ENCODE assay signal across 2 cellular contexts in the genomic region with DNA sequence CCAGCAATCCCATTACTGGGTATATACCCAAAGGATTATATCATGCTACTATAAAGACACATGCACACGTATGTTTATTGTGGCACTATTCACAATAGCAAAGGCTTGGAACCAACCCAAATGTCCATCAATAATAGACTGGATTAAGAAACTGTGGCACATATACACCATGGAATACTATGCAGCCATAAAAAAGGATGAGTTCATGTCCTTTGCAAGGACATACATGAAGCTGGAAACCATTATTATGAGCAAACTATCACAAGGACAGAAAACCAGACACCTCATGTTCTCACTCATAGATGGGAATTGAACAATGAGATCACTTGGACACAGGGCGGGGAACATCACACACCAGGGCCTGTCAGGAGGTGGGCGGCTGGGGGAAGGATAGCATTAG.
DNase-seq lines count a peak whose midpoint lies in the region; ATAC-seq, FAIRE-seq and TF ChIP-seq lines count a peak whose summit lies in the region.
"Not testable (repeated sequence)": the region's sequence is repeated elsewhere in the genome, so short reads cannot be mapped to it uniquely, and the experiment has no call there.

No MANE protein-coding gene starts in this region.

- H3K27ac ChIP-seq in HEK293 (ENCODE audit: extremely low read depth, low read depth, low read length); K562 (ENCODE audit: extremely low read depth, low read depth, low read length): not testable (repeated sequence)

- H3K79me2 ChIP-seq in K562 (ENCODE audit: control insufficient read depth, insufficient read depth, low read length), result not testable (repeated sequence)

- H3K9ac ChIP-seq in K562 (ENCODE audit: insufficient read depth in 1 of 2, low read depth in 2 of 2, low read length in 2 of 2), result not testable (repeated sequence)

- H3K36me3 ChIP-seq in HEK293 (ENCODE audit: control insufficient read depth in 2 of 2, insufficient read depth in 1 of 2, low read length in 2 of 2); K562 (ENCODE audit: control insufficient read depth, insufficient read depth, low read length): not testable (repeated sequence)

- H2AFZ ChIP-seq in K562 (ENCODE audit: low read depth, low read length), result not testable (repeated sequence)

- H3K4me2 ChIP-seq in K562 (ENCODE audit: insufficient read depth, low read length), result not testable (repeated sequence)

- BruUV-seq in K562 (replicated peaks; lab: Mats Ljungman, UMichigan), result not testable (repeated sequence)

- TF ChIP-seq POLR2A in K562 (conservative IDR thresholded peaks at IDR 0.05), result not testable (repeated sequence)

- H3K4me3 ChIP-seq in HEK293 (ENCODE audit: low read depth, low read length); K562: not testable (repeated sequence)

- not testable (repeated sequence) for DNase-seq in K562 (ENCODE audit: extremely low read depth in 1 of 4, low spot score in 3 of 4)

- in situ Hi-C loops in K562 (cut with MboI), result not testable (repeated sequence)

- intact Hi-C loops in K562 (cut with micrococcal nuclease), result not testable (repeated sequence)

- POLR2A ChIA-PET in HEK293 (lab: Yijun Ruan, JAX); K562 (lab: Yijun Ruan, JAX): not testable (repeated sequence)

- not testable (repeated sequence) for FAIRE-seq in K562 (lab: Jason Lieb, UNC)

- H4K20me1 ChIP-seq in K562 (replicated peaks; ENCODE audit: control insufficient read depth, insufficient read depth, low read length), result not testable (repeated sequence)

- not testable (repeated sequence) for H3K4me1 ChIP-seq in HEK293 (ENCODE audit: control insufficient read depth, insufficient read depth, low read length); K562 (replicated peaks in 1 of 2; ENCODE audit: control insufficient read depth in 2 of 2, insufficient read depth in 2 of 2, low read length in 2 of 2)

- WGBS in K562 (ENCODE audit: insufficient coverage, low coverage, missing lambda C conversion rate), result 2% methylated on average over 3 of the region's 3 CpGs

- TF ChIP-seq RAD21 in K562 (CRISPR knock-in tag; conservative IDR thresholded peaks at IDR 0.05 in 1 of 2, IDR thresholded peaks at IDR 0.05 in 1 of 2), result not testable (repeated sequence)

- not testable (repeated sequence) for ATAC-seq in K562

- H3K9me1 ChIP-seq in K562 (ENCODE audit: control insufficient read depth, insufficient read depth, low read length), result not testable (repeated sequence)

- not testable (repeated sequence) for H3K27me3 ChIP-seq in K562 (ENCODE audit: control insufficient read depth in 2 of 2, insufficient read depth in 2 of 2, low read length in 2 of 2)

- not testable (repeated sequence) for H3K9me3 ChIP-seq in HEK293 (ENCODE audit: control insufficient read depth, insufficient read depth, low read depth, low read length); K562 (replicated peaks; ENCODE audit: control insufficient read depth, insufficient read depth, low read depth, low read length)

- not testable (repeated sequence) for TF ChIP-seq EP300 in K562 (IDR thresholded peaks at IDR 0.05; ENCODE audit: low read length)

- CTCF ChIA-PET in HEK293 (lab: Yijun Ruan, JAX), result interaction anchor here (0.9 kb wide), 1 partner anchor 183 kb away, joined by 4 read pairs; no protein-coding TSS in a partner anchor
- CTCF ChIA-PET in K562 (lab: Yijun Ruan, JAX; ENCODE audit: low intra/inter-chr PET ratio), result not testable (repeated sequence)

- TF ChIP-seq CTCF in HEK293 (tag by site-specific recombination; IDR thresholded peaks at IDR 0.05); K562 (IDR thresholded peaks at IDR 0.05 in 2 of 3, conservative IDR thresholded peaks at IDR 0.05 in 1 of 3; ENCODE audit: insufficient read depth in 2 of 3, low read depth in 1 of 3, low read length in 3 of 3): not testable (repeated sequence)

TF ChIP-seq in HEK293, 187 proteins besides CTCF, POLR2A, EP300 and RAD21:
- TF ChIP-seq ZNF146 (tag by site-specific recombination; IDR thresholded peaks at IDR 0.05), result peak; percentile 83

TF ChIP-seq in K562, 482 proteins besides CTCF, POLR2A, EP300 and RAD21:
- peak; percentile 55 for TF ChIP-seq ZNF146 (CRISPR knock-in tag; IDR thresholded peaks at IDR 0.05; ENCODE audit: unreplicated experiment)
